11 cellular contexts compared by ENCODE assay signal in the genomic region with DNA sequence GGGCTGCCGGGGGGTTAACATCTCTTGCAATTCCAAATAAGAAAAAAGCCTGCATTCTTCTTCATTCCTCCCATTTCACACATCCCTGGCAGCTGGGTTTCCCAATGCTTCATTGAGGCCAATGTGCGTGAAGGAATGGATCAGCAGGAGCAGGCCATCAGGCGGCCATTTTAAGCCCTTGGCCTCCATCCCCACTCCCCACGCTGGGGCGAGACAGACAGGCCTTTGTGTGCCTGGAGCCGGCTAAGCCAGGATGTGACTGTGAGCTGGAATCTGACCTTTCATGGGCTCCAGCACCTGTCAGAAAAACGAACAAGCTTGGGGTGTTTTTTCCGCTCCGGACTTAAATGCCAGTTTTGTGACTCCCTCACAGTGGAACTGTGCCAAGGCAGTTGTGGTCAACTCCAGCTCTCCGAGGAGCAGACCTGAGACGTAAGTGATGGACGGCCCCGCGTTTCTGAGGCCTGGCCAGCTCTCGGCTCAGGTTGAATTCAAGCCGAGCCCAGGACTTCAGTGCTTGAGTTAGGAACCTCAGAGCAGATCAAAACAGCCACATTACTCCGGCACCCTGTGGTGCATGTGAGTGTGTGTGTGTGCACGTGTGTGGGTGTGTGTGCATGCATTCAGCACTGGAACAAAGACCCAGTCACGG.
DNase-seq lines count a peak whose midpoint lies in the region; ATAC-seq, FAIRE-seq and TF ChIP-seq lines count a peak whose summit lies in the region.
"Had no signal": no experiment of that assay in that cellular context is flagged by ENCODE, and none has a peak within 500 bp of the region (broad histone marks: within the 10 kb centered on the region; RNA-seq: fewer than 3 reads in every experiment).

No MANE protein-coding gene starts in this region.

- no peak overlapping the region for H3K4me3 ChIP-seq in sigmoid colon

- peaks cover 0 to 28% (median 20%) of the 10 kb centered on the region in 4 donors for H3K4me1 ChIP-seq in sigmoid colon

- peak overlapping the region; percentile 36 to 78 (median 52) for H3K27ac ChIP-seq in sigmoid colon

- CTCF ChIA-PET in MCF 10A (lab: Yijun Ruan, JAX), result interaction anchor here (0.7 to 1.1 kb wide), 2 partner anchors 19 to 36 kb away, joined by 3 to 4 read pairs; no protein-coding TSS in a partner anchor

- peak overlapping the region; percentile 95 for H3K27ac Mint-ChIP-seq in MCF 10A (ENCODE audit: low read depth, unreplicated experiment)
- H3K27ac Mint-ChIP-seq in T-helper 2 cell treated with Interferon-gamma antibody and Interleukin-4, amounts not matched to agents 5 μg/mL and 100 μg/mL, for 36 hours, result no peak overlapping the region

- DNase-seq in HTR-8/SVneo (ENCODE audit: insufficient read length, low spot score) (peak; percentile 99), MCF 10A (ENCODE audit: unreplicated experiment) (peak; percentile 91), inferior parietal cortex (ENCODE audit: extremely low spot score) (peak; percentile 21), sigmoid colon (peak; percentile 70), NCI-H146 (lab: John Stamatoyannopoulos, UW) (no peak)
- no peak for DNase-seq in T-helper 2 cell treated with Interferon-gamma antibody and Interleukin-4, amounts not matched to agents 5 μg/mL and 100 μg/mL, for 36 hours (ENCODE audit: low spot score)
- DNase-seq: activated T-cell treated with anti-CD3 and anti-CD28 coated beads, Interleukin-2, amount 50 U/mL, for 48 hours; GDM1; KBM-7 had no signal

- H3K27me3 Mint-ChIP-seq in MCF 10A (ENCODE audit: insufficient read depth, unreplicated experiment), result no peaks in the 10 kb centered on the region
- H3K27me3 Mint-ChIP-seq in T-helper 2 cell treated with Interferon-gamma antibody and Interleukin-4, amounts not matched to agents 5 μg/mL and 100 μg/mL, for 36 hours (ENCODE audit: low read depth), result peaks cover 5% of the 10 kb centered on the region

- ATAC-seq in GM18502 (IDR thresholded peaks at IDR 0.05; ENCODE audit: poor library complexity, unreplicated experiment) (no peak), GM21381 (IDR thresholded peaks at IDR 0.05; ENCODE audit: unreplicated experiment) (no peak)

- WGBS in sigmoid colon, 2 donors, result 78 to 83% methylated on average over 19 of the region's 19 CpGs

- intact Hi-C loops in MCF 10A (cut with micrococcal nuclease), result loop anchor here (2.0 to 10.0 kb wide), 2 partner anchors 45 to 73 kb away; no protein-coding TSS in a partner anchor
- intact Hi-C loops in sigmoid colon (cut with DNase I), result loop anchor here (5.0 kb wide), 1 partner anchor 41 kb away; no protein-coding TSS in a partner anchor

- no peak overlapping the region for H3K4me3 Mint-ChIP-seq in MCF 10A (ENCODE audit: unreplicated experiment)
- no peak overlapping the region for H3K4me3 Mint-ChIP-seq in T-helper 2 cell treated with Interferon-gamma antibody and Interleukin-4, amounts not matched to agents 5 μg/mL and 100 μg/mL, for 36 hours

- no TSS peak for BruUV-seq in MCF 10A (replicated peaks; lab: Mats Ljungman, UMichigan)

- peak; percentile 100 for FAIRE-seq in HTR-8/SVneo (lab: Jason Lieb, UNC)

- no peaks in the 10 kb centered on the region for H3K36me3 ChIP-seq in sigmoid colon

- H3K9me3 Mint-ChIP-seq in MCF 10A (ENCODE audit: unreplicated experiment), result no peaks in the 10 kb centered on the region
- peaks cover 23% of the 10 kb centered on the region for H3K9me3 Mint-ChIP-seq in T-helper 2 cell treated with Interferon-gamma antibody and Interleukin-4, amounts not matched to agents 5 μg/mL and 100 μg/mL, for 36 hours

- TF ChIP-seq EP300 in sigmoid colon (IDR thresholded peaks at IDR 0.05), result no peak

- no peak for TF ChIP-seq CTCF in MCF 10A (IDR thresholded peaks at IDR 0.05; ENCODE audit: unreplicated experiment)
- TF ChIP-seq CTCF in sigmoid colon (IDR thresholded peaks at IDR 0.05), result no peak

- no peak for TF ChIP-seq POLR2A in sigmoid colon (IDR thresholded peaks at IDR 0.05)

- peaks cover 67% of the 10 kb centered on the region for H3K4me1 Mint-ChIP-seq in MCF 10A (ENCODE audit: insufficient read depth, unreplicated experiment)
- no peaks in the 10 kb centered on the region for H3K4me1 Mint-ChIP-seq in T-helper 2 cell treated with Interferon-gamma antibody and Interleukin-4, amounts not matched to agents 5 μg/mL and 100 μg/mL, for 36 hours (ENCODE audit: low read depth)

- POLR2A ChIA-PET in MCF 10A (lab: Yijun Ruan, JAX), result interaction anchor here (0.8 to 1.5 kb wide), 3 partner anchors 44 to 116 kb away, joined by 3 to 5 read pairs (median 3); no protein-coding TSS in a partner anchor

- peaks cover 7% of the 10 kb centered on the region for H3K36me3 Mint-ChIP-seq in MCF 10A (ENCODE audit: insufficient read depth, unreplicated experiment)
- H3K36me3 Mint-ChIP-seq in T-helper 2 cell treated with Interferon-gamma antibody and Interleukin-4, amounts not matched to agents 5 μg/mL and 100 μg/mL, for 36 hours (ENCODE audit: low read depth), result peaks cover 5% of the 10 kb centered on the region

- H3K9me3 ChIP-seq in sigmoid colon, result peaks cover 0 to 6% (median 0%) of the 10 kb centered on the region in 4 donors

- H3K27me3 ChIP-seq in sigmoid colon, result no peaks in the 10 kb centered on the region

Comparison
In these comparisons a context has a peak if more than half of its experiments do, and no peak if none do; other contexts are left out.
1. DNase-seq: peak in HTR-8/SVneo (single experiment), MCF 10A (single experiment), inferior parietal cortex (single experiment) and sigmoid colon (single experiment); none in NCI-H146 (single experiment) and T-helper 2 cell treated with Interferon-gamma antibody and Interleukin-4, amounts not matched to agents 5 μg/mL and 100 μg/mL, for 36 hours (single experiment).